1 cellular context compared by ENCODE assay signal in the genomic region with DNA sequence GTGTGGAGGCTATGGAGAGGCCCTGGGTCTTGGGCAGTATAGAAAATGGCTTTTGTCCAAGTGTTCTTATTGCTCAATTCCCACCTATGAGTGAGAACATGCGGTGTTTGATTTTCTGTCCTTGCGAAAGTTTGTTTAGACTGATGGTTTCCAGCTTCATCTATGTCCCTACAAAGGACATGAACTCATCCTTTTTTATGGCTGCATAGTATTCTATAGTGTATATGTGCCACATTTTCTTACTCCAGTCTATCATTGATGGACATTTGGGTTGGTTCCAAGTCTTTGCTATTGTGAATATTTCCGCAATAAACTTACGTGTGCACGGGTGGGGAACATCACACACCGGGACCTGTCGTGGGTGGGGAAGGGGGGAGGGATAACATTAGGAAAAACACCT.
A peak's percentile ranks its signal among the peaks of the same experiment; 100 is the strongest.
TF ChIP-seq lines count a peak whose summit lies in the region.

No MANE protein-coding gene starts in this region.

TF ChIP-seq in HEK293, 187 proteins besides CTCF, POLR2A, EP300 and RAD21:
- peak; percentile 92 for TF ChIP-seq ZNF146 (tag by site-specific recombination; IDR thresholded peaks at IDR 0.05)
